1 cellular context compared by ENCODE assay signal in the genomic region with DNA sequence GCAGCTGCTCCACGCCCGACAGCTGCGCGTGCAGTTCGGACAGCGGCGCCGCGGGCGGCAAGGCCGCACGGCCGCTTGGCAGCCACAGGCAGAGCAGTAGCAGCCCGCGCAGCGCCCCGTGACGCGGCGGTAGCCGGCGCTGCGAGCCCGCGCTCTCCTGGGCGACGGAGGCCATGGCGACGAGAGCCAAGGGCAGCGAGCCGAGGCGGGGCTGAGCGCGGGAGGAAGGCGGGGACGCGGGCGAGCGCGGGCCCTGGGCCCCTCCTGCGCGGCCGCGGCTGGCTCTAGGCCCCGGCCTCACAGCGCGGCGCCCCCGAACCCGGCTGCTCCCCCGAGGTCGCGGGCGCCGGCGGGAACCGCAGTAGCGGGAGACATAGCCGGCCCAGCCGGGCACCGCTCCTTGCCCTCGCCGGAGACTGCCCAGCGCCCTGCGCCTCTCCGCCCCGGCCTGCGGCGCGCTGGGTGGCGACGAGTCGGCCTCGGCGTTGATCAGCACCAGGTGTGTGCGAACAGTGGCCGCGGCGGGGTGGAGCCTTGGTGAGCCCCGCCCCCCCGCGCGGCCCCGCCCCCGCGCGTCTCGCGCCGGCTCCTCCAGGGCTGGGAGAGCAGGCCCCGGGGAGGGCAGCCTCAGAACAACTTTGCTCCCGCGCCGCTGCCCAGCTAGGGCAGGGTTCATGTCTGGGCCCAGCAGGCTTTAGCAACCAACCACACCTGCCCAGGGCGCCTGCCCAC.
TF ChIP-seq lines count a peak whose summit lies in the region.

Gene LRP11, minus strand, starts transcription at position 514 of the 732 bp plus-strand sequence. Its CDS starts 339 bp downstream, at position 175.

TF ChIP-seq in WTC11, 78 proteins besides CTCF, POLR2A, EP300 and RAD21 (continued from another document):
- TF ChIP-seq FOXJ3 (CRISPR knock-in tag; IDR thresholded peaks at IDR 0.05; ENCODE audit: borderline replicate concordance) (no peak), ZNF121 (CRISPR knock-in tag; IDR thresholded peaks at IDR 0.05) (peak; percentile 10; the same call in 1 of the 2 replicates), ZNF232 (CRISPR knock-in tag; IDR thresholded peaks at IDR 0.05) (no peak)
- TF ChIP-seq, protein P1, sequence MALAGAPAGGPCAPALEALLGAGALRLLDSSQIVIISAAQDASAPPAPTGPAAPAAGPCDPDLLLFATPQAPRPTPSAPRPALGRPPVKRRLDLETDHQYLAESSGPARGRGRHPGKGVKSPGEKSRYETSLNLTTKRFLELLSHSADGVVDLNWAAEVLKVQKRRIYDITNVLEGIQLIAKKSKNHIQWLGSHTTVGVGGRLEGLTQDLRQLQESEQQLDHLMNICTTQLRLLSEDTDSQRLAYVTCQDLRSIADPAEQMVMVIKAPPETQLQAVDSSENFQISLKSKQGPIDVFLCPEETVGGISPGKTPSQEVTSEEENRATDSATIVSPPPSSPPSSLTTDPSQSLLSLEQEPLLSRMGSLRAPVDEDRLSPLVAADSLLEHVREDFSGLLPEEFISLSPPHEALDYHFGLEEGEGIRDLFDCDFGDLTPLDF (CRISPR knock-in tag; IDR thresholded peaks at IDR 0.05), result no peak
